In genomic region chr17:67239597-67239996, GRCh38 we compare ENCODE assay signal across 17 cellular contexts. TPM values are rescaled to one million over a fixed set of nuclear protein-coding genes. Genes with fewer than 3 reads are reported as not detected.
DNase-seq lines count a peak whose midpoint lies in the region; ATAC-seq, FAIRE-seq and TF ChIP-seq lines count a peak whose summit lies in the region.
"Had no signal": no experiment of that assay in that cellular context is flagged by ENCODE, and none has a peak within 500 bp of the region (broad histone marks: within the 10 kb centered on the region; RNA-seq: fewer than 3 reads in every experiment).

No MANE protein-coding gene starts in this region.

- no peaks in the 10 kb centered on the region for H3K27me3 ChIP-seq in K562 (ENCODE audit: control insufficient read depth in 2 of 2, insufficient read depth in 2 of 2, low read length in 2 of 2)
- H3K27me3 ChIP-seq: sigmoid colon had no signal

- no peaks in the 10 kb centered on the region for H3K27me3 Mint-ChIP-seq in activated CD4-positive, alpha-beta T cell treated with anti-CD3 and anti-CD28 coated beads, Interleukin-2, amount 10 ng/mL, durations not matched to agents 7 days and 5 days
- no peaks in the 10 kb centered on the region for H3K27me3 Mint-ChIP-seq in type B pancreatic cell
- no peaks in the 10 kb centered on the region for H3K27me3 Mint-ChIP-seq in activated CD8-positive, alpha-beta memory T cell treated with anti-CD3 and anti-CD28 coated beads, Interleukin-2, amount 10 ng/mL, durations not matched to agents 7 days and 5 days

- H3K9me3 Mint-ChIP-seq in activated CD4-positive, alpha-beta T cell treated with anti-CD3 and anti-CD28 coated beads, Interleukin-2, amount 10 ng/mL, durations not matched to agents 7 days and 5 days: no peaks in the 10 kb centered on the region
- no peaks in the 10 kb centered on the region for H3K9me3 Mint-ChIP-seq in type B pancreatic cell
- no peaks in the 10 kb centered on the region for H3K9me3 Mint-ChIP-seq in activated CD8-positive, alpha-beta memory T cell treated with anti-CD3 and anti-CD28 coated beads, Interleukin-2, amount 10 ng/mL, durations not matched to agents 7 days and 5 days (ENCODE audit: low read depth)
- H3K9me3 Mint-ChIP-seq: H9 had no signal

- no peak for DNase-seq in activated CD4-positive, alpha-beta T cell treated with anti-CD3 and anti-CD28 coated beads, Interleukin-2, amount 10 ng/mL, durations not matched to agents 7 days and 5 days
- DNase-seq in activated CD4-positive, alpha-beta T cell treated with anti-CD3 and anti-CD28 coated beads for 1 hour: no peak
- peak in 1 of 4 experiments; percentile 58 for DNase-seq in K562 (ENCODE audit: extremely low read depth in 1 of 4, low spot score in 3 of 4)
- no peak for DNase-seq in left colon
- DNase-seq in type B pancreatic cell (ENCODE audit: extremely low spot score, unreplicated experiment): no peak
- DNase-seq in activated CD8-positive, alpha-beta memory T cell treated with anti-CD3 and anti-CD28 coated beads, Interleukin-2, amount 10 ng/mL, durations not matched to agents 7 days and 5 days: no peak
- no peak for DNase-seq in DMS79 (lab: John Stamatoyannopoulos, UW)
- DNase-seq: DMS153; effector CD4-positive, alpha-beta T cell; H9; NCI-H226; PC-3; sigmoid colon had no signal

- H3K36me3 Mint-ChIP-seq in activated CD4-positive, alpha-beta T cell treated with anti-CD3 and anti-CD28 coated beads, Interleukin-2, amount 10 ng/mL, durations not matched to agents 7 days and 5 days (ENCODE audit: low read depth): peaks cover 63% of the 10 kb centered on the region
- H3K36me3 Mint-ChIP-seq in type B pancreatic cell: peaks cover 28% of the 10 kb centered on the region
- H3K36me3 Mint-ChIP-seq in activated CD8-positive, alpha-beta memory T cell treated with anti-CD3 and anti-CD28 coated beads, Interleukin-2, amount 10 ng/mL, durations not matched to agents 7 days and 5 days: peaks cover 60% of the 10 kb centered on the region

- in situ Hi-C loops in K562 (cut with MboI): no loop called here

- POLR2A ChIA-PET in activated CD4-positive, alpha-beta T cell treated with anti-CD3 and anti-CD28 coated beads, Interleukin-2, amount 10 ng/mL, durations not matched to agents 7 days and 5 days (lab: Charles Lee): no interaction called here
- POLR2A ChIA-PET in K562 (lab: Yijun Ruan, JAX): interaction anchor here (0.6 to 1.4 kb wide), 6 partner anchors 16 to 171 kb away, joined by 3 to 6 read pairs (median 4); no protein-coding TSS in a partner anchor

- no peaks in the 10 kb centered on the region; the same call in 1 of the 2 replicates for H4K20me1 ChIP-seq in K562 (replicated peaks; ENCODE audit: control insufficient read depth, insufficient read depth, low read length)

- no peak for TF ChIP-seq POLR2A in K562 (conservative IDR thresholded peaks at IDR 0.05)

- BruUV-seq in K562 (replicated peaks; lab: Mats Ljungman, UMichigan): no TSS peak

- H3K36me3 ChIP-seq in K562 (ENCODE audit: control insufficient read depth, insufficient read depth, low read length): peaks cover 59% of the 10 kb centered on the region

- H3K27ac Mint-ChIP-seq in activated CD4-positive, alpha-beta T cell treated with anti-CD3 and anti-CD28 coated beads, Interleukin-2, amount 10 ng/mL, durations not matched to agents 7 days and 5 days: peak overlapping the region; percentile 76
- peak overlapping the region; percentile 5 for H3K27ac Mint-ChIP-seq in type B pancreatic cell
- H3K27ac Mint-ChIP-seq in activated CD8-positive, alpha-beta memory T cell treated with anti-CD3 and anti-CD28 coated beads, Interleukin-2, amount 10 ng/mL, durations not matched to agents 7 days and 5 days: no peak overlapping the region

- peaks cover 81% of the 10 kb centered on the region for H3K79me2 ChIP-seq in K562 (ENCODE audit: control insufficient read depth, insufficient read depth, low read length)

- no peak overlapping the region for H2AFZ ChIP-seq in K562 (ENCODE audit: low read depth, low read length)

- ATAC-seq in K562 (peak; percentile 12), left colon (peak; percentile 48), GM18873 (IDR thresholded peaks at IDR 0.05; ENCODE audit: low FRiP score, unreplicated experiment) (no peak)
- ATAC-seq in activated CD8-positive, alpha-beta memory T cell treated with anti-CD3 and anti-CD28 coated beads, Interleukin-2, amount 10 ng/mL, durations not matched to agents 7 days and 5 days: no peak
- ATAC-seq: GM12878, PC-3 had no signal

- H3K9me3 ChIP-seq in K562 (replicated peaks; ENCODE audit: control insufficient read depth, insufficient read depth, low read depth, low read length): no peaks in the 10 kb centered on the region
- H3K9me3 ChIP-seq: sigmoid colon had no signal

- H3K4me3 ChIP-seq in K562: no peak overlapping the region
- H3K4me3 ChIP-seq: GM12878, sigmoid colon had no signal

- 2% methylated on average over 3 of the region's 3 CpGs for WGBS in K562 (ENCODE audit: insufficient coverage, low coverage, missing lambda C conversion rate)

- peak overlapping the region; percentile 4; the same call in 1 of the 2 replicates for H3K4me2 ChIP-seq in K562 (ENCODE audit: insufficient read depth, low read length)

- TF ChIP-seq EP300 in K562 (IDR thresholded peaks at IDR 0.05; ENCODE audit: low read length): no peak

- H3K27ac ChIP-seq in K562 (ENCODE audit: extremely low read depth, low read depth, low read length): peak overlapping the region; percentile 50

- H3K9me1 ChIP-seq in K562 (ENCODE audit: control insufficient read depth, insufficient read depth, low read length): no peaks in the 10 kb centered on the region

- peaks cover 3 to 30% of the 10 kb centered on the region in 2 experiments; a peak in 4 of 5 replicates for H3K4me1 ChIP-seq in K562 (replicated peaks in 1 of 2; ENCODE audit: control insufficient read depth in 2 of 2, insufficient read depth in 2 of 2, low read length in 2 of 2)

- intact Hi-C loops in K562 (cut with micrococcal nuclease): no loop called here
- intact Hi-C loops in left colon (cut with DNase I, micrococcal nuclease): no loop called here

- CTCF ChIA-PET in activated CD4-positive, alpha-beta T cell treated with anti-CD3 and anti-CD28 coated beads, Interleukin-2, amount 10 ng/mL, durations not matched to agents 7 days and 5 days (lab: Charles Lee): interaction anchor here (0.9 to 1.6 kb wide), 3 partner anchors 18 to 24 kb away, joined by 3 to 5 read pairs (median 3); no protein-coding TSS in a partner anchor
- CTCF ChIA-PET in K562 (lab: Yijun Ruan, JAX; ENCODE audit: low intra/inter-chr PET ratio): no interaction called here
- CTCF ChIA-PET in activated CD8-positive, alpha-beta memory T cell treated with anti-CD3 and anti-CD28 coated beads, Interleukin-2, amount 10 ng/mL, durations not matched to agents 7 days and 5 days (lab: Charles Lee): interaction anchor here (1.1 to 1.5 kb wide), 4 partner anchors 13 to 54 kb away, joined by 4 to 6 read pairs (median 4); no protein-coding TSS in a partner anchor

- peak; percentile 15 for FAIRE-seq in K562 (lab: Jason Lieb, UNC)
- FAIRE-seq: A204.1, GM12878, GM19239 had no signal

- no peak for TF ChIP-seq CTCF in K562 (IDR thresholded peaks at IDR 0.05 in 2 of 3, conservative IDR thresholded peaks at IDR 0.05 in 1 of 3; ENCODE audit: insufficient read depth in 2 of 3, low read depth in 1 of 3, low read length in 3 of 3)
- TF ChIP-seq CTCF in type B pancreatic cell (conservative IDR thresholded peaks at IDR 0.05): no peak

- H3K4me3 Mint-ChIP-seq in activated CD4-positive, alpha-beta T cell treated with anti-CD3 and anti-CD28 coated beads, Interleukin-2, amount 10 ng/mL, durations not matched to agents 7 days and 5 days: no peak overlapping the region
- no peak overlapping the region for H3K4me3 Mint-ChIP-seq in type B pancreatic cell
- H3K4me3 Mint-ChIP-seq in activated CD8-positive, alpha-beta memory T cell treated with anti-CD3 and anti-CD28 coated beads, Interleukin-2, amount 10 ng/mL, durations not matched to agents 7 days and 5 days: no peak overlapping the region
- H3K4me3 Mint-ChIP-seq: H9 had no signal

- H3K4me1 Mint-ChIP-seq in activated CD4-positive, alpha-beta T cell treated with anti-CD3 and anti-CD28 coated beads, Interleukin-2, amount 10 ng/mL, durations not matched to agents 7 days and 5 days: peaks cover 43% of the 10 kb centered on the region
- peaks cover 32% of the 10 kb centered on the region for H3K4me1 Mint-ChIP-seq in type B pancreatic cell (ENCODE audit: unreplicated experiment)
- peaks cover 46% of the 10 kb centered on the region for H3K4me1 Mint-ChIP-seq in activated CD8-positive, alpha-beta memory T cell treated with anti-CD3 and anti-CD28 coated beads, Interleukin-2, amount 10 ng/mL, durations not matched to agents 7 days and 5 days

- no peak overlapping the region for H3K9ac ChIP-seq in K562 (ENCODE audit: insufficient read depth in 1 of 2, low read depth in 2 of 2, low read length in 2 of 2)

- TF ChIP-seq RAD21 in K562 (CRISPR knock-in tag; conservative IDR thresholded peaks at IDR 0.05 in 1 of 2, IDR thresholded peaks at IDR 0.05 in 1 of 2): no peak

TF ChIP-seq in K562, 482 proteins besides CTCF, POLR2A, EP300 and RAD21 (continues in another document):
- TF ChIP-seq TRIM28 (IDR thresholded peaks at IDR 0.05): no peak

RNA-seq across cellular contexts. Expression of gene HELZ, which starts 5.4 kb away (rescaled TPM):
- total RNA-seq in activated CD4-positive, alpha-beta T cell treated with anti-CD3 and anti-CD28 coated beads, Interleukin-2, amount 10 ng/mL, durations not matched to agents 7 days and 5 days: 10 to 100 TPM; 76.8 to 77.3 TPM
- 122 and 381 TPM in 2 replicates for total RNA-seq in K562 (2011; cell fraction: chromatin; rRNA removed; ENCODE audit: low replicate concordance)
- 40.2 and 76.2 TPM in 2 replicates for total RNA-seq in K562 (2011; cell fraction: nucleolus; rRNA removed)
- total RNA-seq in K562 (2011; cell fraction: nucleoplasm; rRNA removed): 95.5 and 139 TPM in 2 replicates
- total RNA-seq in K562 (2014; rRNA removed) (12.9 and 18.6 TPM in 2 replicates), K562 (2014; rRNA removed; fragmentation: Illumina TruSeq; extraction: Trizol) (34.2 and 39.6 TPM in 2 replicates), K562 (2015; rRNA removed; fragmentation: Illumina TruSeq; extraction: Trizol) (24.0 and 25.1 TPM in 2 replicates), K562 (2021) (39.8 TPM in 2 replicates), left colon (10 to 100 TPM; 43.7 to 51.5 TPM), type B pancreatic cell (ENCODE audit: low replicate concordance) (55.1 and 57.3 TPM in 2 replicates)
- polyA plus RNA-seq in K562 (2011; rRNA removed) (23.7 and 25.4 TPM in 2 replicates), K562 (2014; fragmentation: Illumina TruSeq; extraction: Trizol) (13.4 and 17.3 TPM in 2 replicates), K562 (2014; fragmentation: Nextera tagmentation; extraction: Ambion mirVana) (10 to 100 TPM in 1 of 2 experiments, 1 to 10 TPM in 1; 5.2 to 11.3 TPM), K562 (2014; rRNA removed) (7.7 and 8.9 TPM in 2 replicates)
- 8.3 and 13.5 TPM in 2 replicates for polyA plus RNA-seq in K562 (2011; cell fraction: cytosol; rRNA removed)
- 21.2 and 23.2 TPM in 2 replicates for polyA plus RNA-seq in K562 (2011; cell fraction: nucleus; rRNA removed)
- polyA plus RNA-seq in K562 (2012): 5.8 and 15.1 TPM in 2 replicates
- polyA minus RNA-seq in K562 (2011; rRNA and poly(A)+ RNA removed): 140 and 161 TPM in 2 replicates
- 43.3 and 44.0 TPM in 2 replicates for polyA minus RNA-seq in K562 (2011; cell fraction: cytosol; rRNA and poly(A)+ RNA removed)
- 48.1 and 120 TPM in 2 replicates for polyA minus RNA-seq in K562 (2011; cell fraction: nucleus; rRNA and poly(A)+ RNA removed)
- 100 to 1,000 TPM in 1 of 2 experiments, 10 to 100 TPM in 1; 77.5 to 102 TPM for total RNA-seq in activated CD8-positive, alpha-beta memory T cell treated with anti-CD3 and anti-CD28 coated beads, Interleukin-2, amount 10 ng/mL, durations not matched to agents 7 days and 5 days

Comparison
In these comparisons a context has a peak if more than half of its experiments do, and no peak if none do; other contexts are left out.
1. ATAC-seq: peak in K562 (single experiment) and left colon (single experiment); none in activated CD8-positive, alpha-beta memory T cell treated with anti-CD3 and anti-CD28 coated beads, Interleukin-2, amount 10 ng/mL, durations not matched to agents 7 days and 5 days (single experiment) and GM18873 (single experiment).